23 cellular contexts compared by ENCODE assay signal in genomic region chr10:128924918-128925317, GRCh38.
"Had no signal": no experiment of that assay in that cellular context is flagged by ENCODE, and none has a peak within 500 bp of the region (broad histone marks: within the 10 kb centered on the region; RNA-seq: fewer than 3 reads in every experiment).

No MANE protein-coding gene starts in this region.

- H3K36me3 ChIP-seq: colonic mucosa, esophagus muscularis mucosa, esophagus squamous epithelium, gastrocnemius medialis, gastroesophageal sphincter, heart left ventricle, heart right ventricle had no signal

- DNase-seq: colonic mucosa; cortex of kidney; dermis blood vessel endothelial cell; dorsolateral prefrontal cortex; effector CD4-positive, alpha-beta T cell; effector CD8-positive, alpha-beta T cell; effector memory CD4-positive, alpha-beta T cell; effector memory CD8-positive, alpha-beta T cell; endodermal cell; erythroblast; esophagus squamous epithelium; foreskin fibroblast; foreskin keratinocyte; foreskin melanocyte; gastrocnemius medialis; glutamatergic neuron; head of caudate nucleus; heart left ventricle; heart right ventricle had no signal

- H3K27me3 ChIP-seq: colonic mucosa, esophagus squamous epithelium, foreskin keratinocyte, gastroesophageal sphincter had no signal

- H3K9me3 ChIP-seq: colonic mucosa, esophagus muscularis mucosa, gastrocnemius medialis, gastroesophageal sphincter, heart left ventricle, heart right ventricle had no signal

- H3K27ac ChIP-seq: colonic mucosa, coronary artery, dorsolateral prefrontal cortex, epithelial cell of prostate, esophagus muscularis mucosa, esophagus squamous epithelium, foreskin keratinocyte, gastrocnemius medialis, gastroesophageal sphincter, heart left ventricle had no signal

- H3K4me1 ChIP-seq: colonic mucosa had no signal

- H3K4me3 ChIP-seq: colonic mucosa, coronary artery, dorsolateral prefrontal cortex, esophagus muscularis mucosa, esophagus squamous epithelium, gastrocnemius medialis, gastroesophageal sphincter, heart left ventricle, heart right ventricle had no signal
